Comparison of ENCODE assay signal across 22 cellular contexts in the genomic region with DNA sequence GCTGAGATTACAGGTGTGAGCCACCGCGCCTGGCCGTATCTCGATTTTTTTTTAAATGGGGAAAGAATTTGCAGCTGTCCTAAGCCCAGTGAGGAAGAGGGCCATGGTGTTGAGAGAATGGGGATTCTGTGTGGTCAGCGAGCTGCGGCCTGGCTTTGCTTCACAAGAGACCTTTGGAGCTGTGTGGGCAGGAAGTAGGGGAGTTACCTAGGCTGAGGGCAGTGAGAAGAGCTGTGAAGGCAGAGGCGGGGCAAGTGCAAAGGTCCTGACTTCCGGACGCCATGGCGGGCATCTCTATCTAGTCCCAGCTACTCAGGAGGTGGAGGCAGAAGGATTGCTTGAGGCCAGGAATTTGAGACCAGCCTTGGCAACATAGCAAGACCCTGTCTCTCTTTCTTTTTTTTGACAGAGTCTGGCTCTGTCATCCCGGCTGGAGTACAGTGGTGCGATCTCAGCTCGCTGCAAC. TPM values are rescaled to one million over a fixed set of nuclear protein-coding genes. Genes with fewer than 3 reads are reported as not detected.
A peak's percentile ranks its signal among the peaks of the same experiment; 100 is the strongest.
DNase-seq lines count a peak whose midpoint lies in the region; ATAC-seq, FAIRE-seq and TF ChIP-seq lines count a peak whose summit lies in the region.
"Had no signal": no experiment of that assay in that cellular context is flagged by ENCODE, and none has a peak within 500 bp of the region (broad histone marks: within the 10 kb centered on the region; RNA-seq: fewer than 3 reads in every experiment).

No MANE protein-coding gene starts in this region.

- H3K36me3 ChIP-seq in HepG2 (replicated peaks in 1 of 2; ENCODE audit: control insufficient read depth in 1 of 2, insufficient read depth in 2 of 2, low read length in 2 of 2), result no peaks in the 10 kb centered on the region

- CTCF ChIA-PET in HepG2 (lab: Yijun Ruan, JAX; ENCODE audit: low intra/inter-chr PET ratio, low total read pairs) (no interaction called here), T-cell (lab: Charles Lee) (no interaction called here)

- peaks cover 27% of the 10 kb centered on the region for H3K4me1 Mint-ChIP-seq in stimulated activated naive CD8-positive, alpha-beta T cell treated with anti-CD3 and anti-CD28 coated beads, Interleukin-15, Interleukin-2, amounts not matched to agents 100 ng/mL and 50 ng/mL, for 24 hours (ENCODE audit: low read depth)
- peaks cover 46 to 50% (median 47%) of the 10 kb centered on the region in 3 donors for H3K4me1 Mint-ChIP-seq in T-cell

- H3K4me2 ChIP-seq in HepG2 (ENCODE audit: low read depth, low read length), result peak overlapping the region; percentile 56

- no TSS peak for BruUV-seq in HepG2 (replicated peaks; lab: Mats Ljungman, UMichigan)

- WGBS in HepG2 (ENCODE audit: low lambda C conversion rate), result 22% methylated on average over 13 of the region's 13 CpGs

- TF ChIP-seq POLR2A in HepG2 (IDR thresholded peaks at IDR 0.05; ENCODE audit: insufficient read depth in 1 of 2, low read depth in 2 of 2, low read length in 2 of 2), result peak; percentile 52 to 61; a peak in 3 of 4 replicates

- POLR2A ChIA-PET in HepG2 (lab: Yijun Ruan, JAX), result interaction anchor here (0.6 to 1.8 kb wide), 13 partner anchors 12 to 1380 kb away, joined by 3 to 7 read pairs (median 4); a partner anchor contains a TSS
- POLR2A ChIA-PET in T-cell (lab: Charles Lee), result no interaction called here

- peak overlapping the region; percentile 11 for H3K27ac Mint-ChIP-seq in stimulated activated naive CD8-positive, alpha-beta T cell treated with anti-CD3 and anti-CD28 coated beads, Interleukin-15, Interleukin-2, amounts not matched to agents 100 ng/mL and 50 ng/mL, for 24 hours
- H3K27ac Mint-ChIP-seq in T-cell, result peak overlapping the region in 1 of 2 donors; percentile 55
- H3K27ac Mint-ChIP-seq: activated CD4-positive, alpha-beta T cell treated with anti-CD3 and anti-CD28 coated beads, Interleukin-2, amount 10 ng/mL, durations not matched to agents 7 days and 5 days; B cell; T-helper 17 cell had no signal

- no peaks in the 10 kb centered on the region for H3K9me3 ChIP-seq in HepG2 (ENCODE audit: low read length)
- H3K9me3 ChIP-seq: lower lobe of right lung, right atrium auricular region, SJCRH30 had no signal

- no peak for DNase-seq in stimulated activated naive CD8-positive, alpha-beta T cell treated with anti-CD3 and anti-CD28 coated beads, Interleukin-15, Interleukin-2, amounts not matched to agents 100 U/mL and 50 U/mL, for 24 hours
- peak; percentile 89 for DNase-seq in HepG2 (ENCODE audit: low spot score)
- no peak for DNase-seq in NCI-H748 (lab: John Stamatoyannopoulos, UW; ENCODE audit: unreplicated experiment)
- DNase-seq in T-cell, result no peak
- DNase-seq in GM19238 (ENCODE audit: insufficient read length, low spot score), result no peak
- DNase-seq: activated CD4-positive, alpha-beta T cell treated with anti-CD3 and anti-CD28 coated beads, Interleukin-2, amount 10 ng/mL, durations not matched to agents 7 days and 5 days; amniotic stem cell; DMS79 treated with DMSO at 0.1 percent for 48 hours; lower lobe of right lung; NCI-H1092; NCI-H1930; PC-3; SJCRH30; T-helper 17 cell had no signal

- no peaks in the 10 kb centered on the region for H4K20me1 ChIP-seq in HepG2 (ENCODE audit: insufficient read depth, low read length)

- H3K9me3 Mint-ChIP-seq in stimulated activated naive CD8-positive, alpha-beta T cell treated with anti-CD3 and anti-CD28 coated beads, Interleukin-15, Interleukin-2, amounts not matched to agents 100 ng/mL and 50 ng/mL, for 24 hours, result no peaks in the 10 kb centered on the region
- no peaks in the 10 kb centered on the region for H3K9me3 Mint-ChIP-seq in T-cell
- H3K9me3 Mint-ChIP-seq: activated CD4-positive, alpha-beta T cell treated with anti-CD3 and anti-CD28 coated beads, Interleukin-2, amount 10 ng/mL, durations not matched to agents 7 days and 5 days; dendritic cell treated with granulocyte-macrophage colony-stimulating factor and Interleukin-4, amounts not matched to agents 40 ng/mL and 50 ng/mL, for 4 days had no signal

- H3K4me1 ChIP-seq in HepG2 (ENCODE audit: insufficient read depth, low read length), result peaks cover 48% of the 10 kb centered on the region

- H3K36me3 Mint-ChIP-seq in stimulated activated naive CD8-positive, alpha-beta T cell treated with anti-CD3 and anti-CD28 coated beads, Interleukin-15, Interleukin-2, amounts not matched to agents 100 ng/mL and 50 ng/mL, for 24 hours (ENCODE audit: low read depth), result peaks cover 19% of the 10 kb centered on the region
- peaks cover 26% of the 10 kb centered on the region for H3K36me3 Mint-ChIP-seq in T-cell

- H3K79me2 ChIP-seq in HepG2 (ENCODE audit: insufficient read depth, low read length), result peaks cover 20% of the 10 kb centered on the region

- no peak overlapping the region for H3K4me3 Mint-ChIP-seq in stimulated activated naive CD8-positive, alpha-beta T cell treated with anti-CD3 and anti-CD28 coated beads, Interleukin-15, Interleukin-2, amounts not matched to agents 100 ng/mL and 50 ng/mL, for 24 hours
- no peak overlapping the region for H3K4me3 Mint-ChIP-seq in T-cell
- H3K4me3 Mint-ChIP-seq: activated CD4-positive, alpha-beta T cell treated with anti-CD3 and anti-CD28 coated beads, Interleukin-2, amount 10 ng/mL, durations not matched to agents 7 days and 5 days; B cell; dendritic cell treated with granulocyte-macrophage colony-stimulating factor and Interleukin-4, amounts not matched to agents 40 ng/mL and 50 ng/mL, for 4 days; T-helper 17 cell had no signal

- peak; percentile 94 for FAIRE-seq in HepG2 (lab: Jason Lieb, UNC)
- FAIRE-seq: A204.1, urothelium cell line had no signal

- peak overlapping the region; percentile 59 for H3K9ac ChIP-seq in HepG2 (ENCODE audit: insufficient read depth, low read depth, low read length)

- no peaks in the 10 kb centered on the region; a peak in 1 of 5 replicates for H3K27me3 ChIP-seq in HepG2 (ENCODE audit: control insufficient read depth in 1 of 2, insufficient read depth in 2 of 2, low read length in 2 of 2)
- H3K27me3 ChIP-seq: right atrium auricular region, SJCRH30 had no signal

- intact Hi-C loops in HepG2 (cut with micrococcal nuclease; ENCODE audit: unreplicated experiment), result no loop called here

- ATAC-seq in stimulated activated naive CD8-positive, alpha-beta T cell treated with anti-CD3 and anti-CD28 coated beads, Interleukin-15, Interleukin-2, amounts not matched to agents 100 U/mL and 50 U/mL, for 24 hours, result no peak
- peak; percentile 84 for ATAC-seq in HepG2
- ATAC-seq in T-cell (replicated peaks in 1 of 4), result no peak
- ATAC-seq: HCT116, lower lobe of right lung, PC-3, T-helper 17 cell had no signal

- H2AFZ ChIP-seq in HepG2 (ENCODE audit: low read length), result peak overlapping the region; percentile 32

- no peaks in the 10 kb centered on the region for H3K27me3 Mint-ChIP-seq in stimulated activated naive CD8-positive, alpha-beta T cell treated with anti-CD3 and anti-CD28 coated beads, Interleukin-15, Interleukin-2, amounts not matched to agents 100 ng/mL and 50 ng/mL, for 24 hours
- no peaks in the 10 kb centered on the region for H3K27me3 Mint-ChIP-seq in T-cell
- H3K27me3 Mint-ChIP-seq: activated CD4-positive, alpha-beta T cell treated with anti-CD3 and anti-CD28 coated beads, Interleukin-2, amount 10 ng/mL, durations not matched to agents 7 days and 5 days; B cell; dendritic cell treated with granulocyte-macrophage colony-stimulating factor and Interleukin-4, amounts not matched to agents 40 ng/mL and 50 ng/mL, for 4 days; T-helper 17 cell had no signal

- peak overlapping the region; percentile 85 for H3K27ac ChIP-seq in HepG2 (ENCODE audit: extremely low read length, insufficient read depth, low read length)
- H3K27ac ChIP-seq: lower lobe of right lung, right atrium auricular region, SJCRH30 had no signal

- TF ChIP-seq RAD21 in HepG2 (CRISPR knock-in tag; IDR thresholded peaks at IDR 0.05), result peak; percentile 26; the same call in 1 of the 2 replicates

- TF ChIP-seq CTCF in HepG2 (CRISPR knock-in tag; IDR thresholded peaks at IDR 0.05), result no peak

- peak in 1 of 2 experiments; percentile 28; a peak in 1 of 4 replicates for TF ChIP-seq EP300 in HepG2 (IDR thresholded peaks at IDR 0.05; ENCODE audit: low read depth in 2 of 2, low read length in 2 of 2)
- TF ChIP-seq EP300 in HepG2 (CRISPR knock-in tag; IDR thresholded peaks at IDR 0.05; ENCODE audit: borderline replicate concordance), result no peak

- in situ Hi-C loops in HepG2 (cut with HindIII; ENCODE audit: extremely low pct_ligation_motif_present, low pct_unique_long_range_greater_than_20kb), result no loop called here

- peak overlapping the region in 1 of 3 experiments; percentile 46; a peak in 3 of 6 replicates for H3K4me3 ChIP-seq in HepG2 (replicated peaks in 1 of 3; ENCODE audit: insufficient read depth in 1 of 3, low read depth in 2 of 3, low read length in 3 of 3)
- H3K4me3 ChIP-seq: lower lobe of right lung, right atrium auricular region, SJCRH30 had no signal

RNA-seq across cellular contexts. Expression of a gene that starts 4.9 kb away (rescaled TPM):
- total RNA-seq in HepG2 (2016; rRNA removed; fragmentation: Illumina TruSeq; extraction: Trizol) (21.8 and 22.7 TPM in 2 replicates), T-cell (10 to 100 TPM; 49.6 to 64.8 (median 62.2) TPM)
- 9.5 and 10.1 TPM in 2 replicates for total RNA-seq in HepG2 (2016; cell fraction: cytosol; rRNA removed; fragmentation: Illumina TruSeq; extraction: Trizol; ENCODE audit: low read depth)
- 19.1 and 23.8 TPM in 2 replicates for total RNA-seq in HepG2 (2016; cell fraction: insoluble cytoplasmic fraction; rRNA removed; fragmentation: Illumina TruSeq; extraction: Trizol)
- 19.2 and 20.5 TPM in 2 replicates for total RNA-seq in HepG2 (2016; cell fraction: membrane; rRNA removed; fragmentation: Illumina TruSeq; extraction: Trizol)
- total RNA-seq in HepG2 (2016; cell fraction: nucleus; rRNA removed; fragmentation: Illumina TruSeq; extraction: Trizol), result 16.2 and 20.1 TPM in 2 replicates
- 39.7 and 49.9 TPM in 2 replicates for polyA plus RNA-seq in HepG2 (2011; rRNA removed)
- polyA plus RNA-seq in HepG2 (2011; cell fraction: cytosol; rRNA removed), result 30.4 and 48.4 TPM in 2 replicates
- 84.4 and 99.0 TPM in 2 replicates for polyA plus RNA-seq in HepG2 (2011; cell fraction: nucleus; rRNA removed)
- polyA plus RNA-seq in HepG2 (2012), result 35.2 and 42.3 TPM in 2 replicates
- 6.6 and 7.7 TPM in 2 replicates for polyA plus RNA-seq in HepG2 (2016; cell fraction: cytosol; fragmentation: Illumina TruSeq; extraction: Trizol; ENCODE audit: low read depth)
- 24.6 and 33.0 TPM in 2 replicates for polyA plus RNA-seq in HepG2 (2016; cell fraction: insoluble cytoplasmic fraction; fragmentation: Illumina TruSeq; extraction: Trizol; ENCODE audit: low read depth)
- polyA plus RNA-seq in HepG2 (2016; cell fraction: membrane; fragmentation: Illumina TruSeq; extraction: Trizol; ENCODE audit: low read depth), result 13.4 and 16.8 TPM in 2 replicates
- 38.5 and 39.3 TPM in 2 replicates for polyA plus RNA-seq in HepG2 (2016; cell fraction: nucleus; fragmentation: Illumina TruSeq; extraction: Trizol; ENCODE audit: insufficient read depth, low read depth)
- 97.4 and 189 TPM in 2 replicates for polyA minus RNA-seq in HepG2 (2011; rRNA and poly(A)+ RNA removed; ENCODE audit: low replicate concordance)
- 53.7 and 56.5 TPM in 2 replicates for polyA minus RNA-seq in HepG2 (2011; cell fraction: cytosol; rRNA and poly(A)+ RNA removed)
- polyA minus RNA-seq in HepG2 (2011; cell fraction: nucleus; rRNA and poly(A)+ RNA removed), result 24.7 and 29.2 TPM in 2 replicates

RNA-seq across cellular contexts. Expression of a gene that starts 8.6 kb away (rescaled TPM):
- total RNA-seq in HepG2 (2016; rRNA removed; fragmentation: Illumina TruSeq; extraction: Trizol) (not detected in 2 replicates), T-cell (1 to 10 TPM in 3 of 5 donors, under 1 TPM in 2; 0.23 to 4.1 (median 2.1) TPM)
- total RNA-seq in HepG2 (2016; cell fraction: cytosol; rRNA removed; fragmentation: Illumina TruSeq; extraction: Trizol; ENCODE audit: low read depth), result not detected in 2 replicates
- not detected in 2 replicates for total RNA-seq in HepG2 (2016; cell fraction: insoluble cytoplasmic fraction; rRNA removed; fragmentation: Illumina TruSeq; extraction: Trizol)
- total RNA-seq in HepG2 (2016; cell fraction: membrane; rRNA removed; fragmentation: Illumina TruSeq; extraction: Trizol), result not detected in 2 replicates
- total RNA-seq in HepG2 (2016; cell fraction: nucleus; rRNA removed; fragmentation: Illumina TruSeq; extraction: Trizol), result not detected in 2 replicates
- polyA plus RNA-seq in HepG2 (2011; rRNA removed), result 0.03 and 0.21 TPM in 2 replicates
- 0.04 and 0.09 TPM in 2 replicates for polyA plus RNA-seq in HepG2 (2011; cell fraction: cytosol; rRNA removed)
- 0.40 and 0.47 TPM in 2 replicates for polyA plus RNA-seq in HepG2 (2011; cell fraction: nucleus; rRNA removed)
- 0.16 TPM in 1 of 2 replicates, not detected in the other for polyA plus RNA-seq in HepG2 (2012)
- polyA plus RNA-seq in HepG2 (2016; cell fraction: cytosol; fragmentation: Illumina TruSeq; extraction: Trizol; ENCODE audit: low read depth), result not detected in 2 replicates
- not detected in 2 replicates for polyA plus RNA-seq in HepG2 (2016; cell fraction: insoluble cytoplasmic fraction; fragmentation: Illumina TruSeq; extraction: Trizol; ENCODE audit: low read depth)
- not detected in 2 replicates for polyA plus RNA-seq in HepG2 (2016; cell fraction: membrane; fragmentation: Illumina TruSeq; extraction: Trizol; ENCODE audit: low read depth)
- polyA plus RNA-seq in HepG2 (2016; cell fraction: nucleus; fragmentation: Illumina TruSeq; extraction: Trizol; ENCODE audit: insufficient read depth, low read depth), result not detected in 2 replicates
- polyA minus RNA-seq in HepG2 (2011; rRNA and poly(A)+ RNA removed; ENCODE audit: low replicate concordance), result 0.12 TPM in 1 of 2 replicates, not detected in the other
- polyA minus RNA-seq in HepG2 (2011; cell fraction: cytosol; rRNA and poly(A)+ RNA removed), result not detected in 2 replicates
- polyA minus RNA-seq in HepG2 (2011; cell fraction: nucleus; rRNA and poly(A)+ RNA removed), result not detected in 2 replicates
- total RNA-seq: LHCN-M2, PC-3, SJCRH30 had no signal

RNA-seq across cellular contexts. Expression of a gene that starts 41.4 kb away (rescaled TPM):
- total RNA-seq in HepG2 (2016; rRNA removed; fragmentation: Illumina TruSeq; extraction: Trizol) (not detected in 2 replicates), T-cell (10 to 100 TPM; 12.8 to 31.2 (median 23.7) TPM)
- 0.44 TPM in 1 of 2 replicates, not detected in the other for total RNA-seq in HepG2 (2016; cell fraction: cytosol; rRNA removed; fragmentation: Illumina TruSeq; extraction: Trizol; ENCODE audit: low read depth)
- total RNA-seq in HepG2 (2016; cell fraction: insoluble cytoplasmic fraction; rRNA removed; fragmentation: Illumina TruSeq; extraction: Trizol), result not detected in 2 replicates
- total RNA-seq in HepG2 (2016; cell fraction: membrane; rRNA removed; fragmentation: Illumina TruSeq; extraction: Trizol), result 0.31 TPM in 1 of 2 replicates, not detected in the other
- total RNA-seq in HepG2 (2016; cell fraction: nucleus; rRNA removed; fragmentation: Illumina TruSeq; extraction: Trizol), result not detected in 2 replicates
- polyA plus RNA-seq in HepG2 (2011; rRNA removed), result 0.07 and 0.08 TPM in 2 replicates
- polyA plus RNA-seq in HepG2 (2011; cell fraction: cytosol; rRNA removed), result 0.08 and 0.14 TPM in 2 replicates
- polyA plus RNA-seq in HepG2 (2011; cell fraction: nucleus; rRNA removed), result 0.32 and 0.38 TPM in 2 replicates
- 0.21 and 0.63 TPM in 2 replicates for polyA plus RNA-seq in HepG2 (2012)
- polyA plus RNA-seq in HepG2 (2016; cell fraction: cytosol; fragmentation: Illumina TruSeq; extraction: Trizol; ENCODE audit: low read depth), result 0.26 TPM in 1 of 2 replicates, not detected in the other
- polyA plus RNA-seq in HepG2 (2016; cell fraction: insoluble cytoplasmic fraction; fragmentation: Illumina TruSeq; extraction: Trizol; ENCODE audit: low read depth), result not detected in 2 replicates
- polyA plus RNA-seq in HepG2 (2016; cell fraction: membrane; fragmentation: Illumina TruSeq; extraction: Trizol; ENCODE audit: low read depth), result 0.22 TPM in 1 of 2 replicates, not detected in the other
- not detected in 2 replicates for polyA plus RNA-seq in HepG2 (2016; cell fraction: nucleus; fragmentation: Illumina TruSeq; extraction: Trizol; ENCODE audit: insufficient read depth, low read depth)
- polyA minus RNA-seq in HepG2 (2011; rRNA and poly(A)+ RNA removed; ENCODE audit: low replicate concordance), result not detected in 2 replicates
- not detected in 2 replicates for polyA minus RNA-seq in HepG2 (2011; cell fraction: cytosol; rRNA and poly(A)+ RNA removed)
- not detected in 2 replicates for polyA minus RNA-seq in HepG2 (2011; cell fraction: nucleus; rRNA and poly(A)+ RNA removed)

RNA-seq across cellular contexts. Expression of a gene that starts 46.4 kb away (rescaled TPM):
- 11.1 and 11.3 TPM in 2 replicates for total RNA-seq in HepG2 (2016; rRNA removed; fragmentation: Illumina TruSeq; extraction: Trizol)
- 3.0 and 3.1 TPM in 2 replicates for total RNA-seq in HepG2 (2016; cell fraction: cytosol; rRNA removed; fragmentation: Illumina TruSeq; extraction: Trizol; ENCODE audit: low read depth)
- 10.4 and 11.0 TPM in 2 replicates for total RNA-seq in HepG2 (2016; cell fraction: insoluble cytoplasmic fraction; rRNA removed; fragmentation: Illumina TruSeq; extraction: Trizol)
- total RNA-seq in HepG2 (2016; cell fraction: membrane; rRNA removed; fragmentation: Illumina TruSeq; extraction: Trizol), result 6.7 and 8.6 TPM in 2 replicates
- 18.0 and 18.4 TPM in 2 replicates for total RNA-seq in HepG2 (2016; cell fraction: nucleus; rRNA removed; fragmentation: Illumina TruSeq; extraction: Trizol)
- polyA plus RNA-seq in HepG2 (2011; rRNA removed), result 13.3 and 15.1 TPM in 2 replicates
- polyA plus RNA-seq in HepG2 (2011; cell fraction: cytosol; rRNA removed), result 5.3 and 5.7 TPM in 2 replicates
- polyA plus RNA-seq in HepG2 (2011; cell fraction: nucleus; rRNA removed), result 48.1 and 61.9 TPM in 2 replicates
- 17.3 and 20.9 TPM in 2 replicates for polyA plus RNA-seq in HepG2 (2012)
- polyA plus RNA-seq in HepG2 (2016; cell fraction: cytosol; fragmentation: Illumina TruSeq; extraction: Trizol; ENCODE audit: low read depth), result 5.1 and 5.2 TPM in 2 replicates
- 16.3 and 22.3 TPM in 2 replicates for polyA plus RNA-seq in HepG2 (2016; cell fraction: insoluble cytoplasmic fraction; fragmentation: Illumina TruSeq; extraction: Trizol; ENCODE audit: low read depth)
- 7.9 and 9.9 TPM in 2 replicates for polyA plus RNA-seq in HepG2 (2016; cell fraction: membrane; fragmentation: Illumina TruSeq; extraction: Trizol; ENCODE audit: low read depth)
- polyA plus RNA-seq in HepG2 (2016; cell fraction: nucleus; fragmentation: Illumina TruSeq; extraction: Trizol; ENCODE audit: insufficient read depth, low read depth), result 46.3 and 50.3 TPM in 2 replicates
- 31.2 and 56.4 TPM in 2 replicates for polyA minus RNA-seq in HepG2 (2011; rRNA and poly(A)+ RNA removed; ENCODE audit: low replicate concordance)
- 9.1 and 11.4 TPM in 2 replicates for polyA minus RNA-seq in HepG2 (2011; cell fraction: cytosol; rRNA and poly(A)+ RNA removed)
- 21.9 and 22.9 TPM in 2 replicates for polyA minus RNA-seq in HepG2 (2011; cell fraction: nucleus; rRNA and poly(A)+ RNA removed)
- 10 to 100 TPM; 46.0 to 64.1 (median 57.6) TPM for total RNA-seq in T-cell

Comparison
In these comparisons a context has a peak if more than half of its experiments do, and no peak if none do; other contexts are left out.
1. RNA of a gene that starts 41.4 kb away (total RNA-seq): 12.8 to 31.2 TPM in T-cell; 0.31 to 0.44 TPM in HepG2; every median in the first group is over 4 times any median in the second.